9 cellular contexts compared by ENCODE assay signal in genomic region chr3:72155391-72156064, GRCh38.
DNase-seq lines count a peak whose midpoint lies in the region; ATAC-seq and TF ChIP-seq lines count a peak whose summit lies in the region.
"Had no signal": no experiment of that assay in that cellular context is flagged by ENCODE, and none has a peak within 500 bp of the region (broad histone marks: within the 10 kb centered on the region; RNA-seq: fewer than 3 reads in every experiment).

No MANE protein-coding gene starts in this region.

- peak overlapping the region in 6 of 12 donors; percentile 3 to 68 (median 10) for H3K27ac ChIP-seq in heart left ventricle

- intact Hi-C loops in heart left ventricle (cut with DNase I): loop anchor here in 1 of 10 donors (10.0 kb wide), 1 partner anchor 289 kb away; the partner anchor contains the start of gene RYBP
- intact Hi-C loops in sciatic nerve (cut with DNase I): no loop called here

- no peaks in the 10 kb centered on the region for H3K4me1 Mint-ChIP-seq in activated naive CD4-positive, alpha-beta T cell treated with anti-CD3 and anti-CD28 coated beads, Interleukin-2, amount 10 ng/mL, durations not matched to agents 7 days and 5 days

- CTCF ChIA-PET in activated naive CD4-positive, alpha-beta T cell treated with anti-CD3 and anti-CD28 coated beads, Interleukin-2, amount 10 ng/mL, durations not matched to agents 7 days and 5 days (lab: Charles Lee): no interaction called here

- H3K27ac Mint-ChIP-seq in activated naive CD4-positive, alpha-beta T cell treated with anti-CD3 and anti-CD28 coated beads, Interleukin-2, amount 10 ng/mL, durations not matched to agents 7 days and 5 days: no peak overlapping the region

- no peak for TF ChIP-seq POLR2A in heart left ventricle (IDR thresholded peaks at IDR 0.05)

- no peak for TF ChIP-seq CTCF in heart left ventricle (IDR thresholded peaks at IDR 0.05)

- H3K4me3 ChIP-seq in heart left ventricle: no peak overlapping the region

- DNase-seq in EL (peak; percentile 96), UCSD-AML1 (lab: John Stamatoyannopoulos, UW; ENCODE audit: unreplicated experiment) (peak; percentile 27), heart left ventricle (peak in 3 of 5 donors; percentile 36 to 72 (median 72)), sciatic nerve (ENCODE audit: low spot score) (no peak), DMS153 (lab: John Stamatoyannopoulos, UW) (no peak)
- DNase-seq in activated naive CD4-positive, alpha-beta T cell treated with anti-CD3 and anti-CD28 coated beads, Interleukin-2, amount 10 ng/mL, durations not matched to agents 7 days and 5 days: no peak
- DNase-seq in stimulated activated CD4-positive, alpha-beta T cell treated with anti-CD3 and anti-CD28 coated beads, Interleukin-4, amount 100 ng/mL, for 24 hours: no peak
- DNase-seq: NCI-H187 treated with DMSO at 0.1 percent for 48 hours had no signal

- ATAC-seq in heart left ventricle (peak; percentile 16 to 91 (median 78)), sciatic nerve (peak; percentile 80), HG02798 (IDR thresholded peaks at IDR 0.05; ENCODE audit: poor library complexity, unreplicated experiment) (no peak)

- H3K4me3 Mint-ChIP-seq in activated naive CD4-positive, alpha-beta T cell treated with anti-CD3 and anti-CD28 coated beads, Interleukin-2, amount 10 ng/mL, durations not matched to agents 7 days and 5 days: no peak overlapping the region

- 56 to 66% (median 56%) methylated on average over 12 of the region's 12 CpGs for WGBS in heart left ventricle, 4 donors

- peaks cover 0 to 29% (median 13%) of the 10 kb centered on the region in 12 donors for H3K4me1 ChIP-seq in heart left ventricle

- no peaks in the 10 kb centered on the region for H3K36me3 Mint-ChIP-seq in activated naive CD4-positive, alpha-beta T cell treated with anti-CD3 and anti-CD28 coated beads, Interleukin-2, amount 10 ng/mL, durations not matched to agents 7 days and 5 days

- peaks cover 1% of the 10 kb centered on the region for H3K9me3 Mint-ChIP-seq in activated naive CD4-positive, alpha-beta T cell treated with anti-CD3 and anti-CD28 coated beads, Interleukin-2, amount 10 ng/mL, durations not matched to agents 7 days and 5 days

- no peaks in the 10 kb centered on the region for H3K36me3 ChIP-seq in heart left ventricle

- H3K9me3 ChIP-seq in heart left ventricle: peaks cover 0 to 6% (median 0%) of the 10 kb centered on the region in 12 donors

- no peaks in the 10 kb centered on the region for H3K27me3 ChIP-seq in heart left ventricle

- peaks cover 9% of the 10 kb centered on the region for H3K27me3 Mint-ChIP-seq in activated naive CD4-positive, alpha-beta T cell treated with anti-CD3 and anti-CD28 coated beads, Interleukin-2, amount 10 ng/mL, durations not matched to agents 7 days and 5 days

Comparison
In these comparisons a context has a peak if more than half of its experiments do, and no peak if none do; other contexts are left out.
1. DNase-seq: peak in EL (single experiment), UCSD-AML1 (single experiment) and heart left ventricle (3 of 5); none in sciatic nerve (single experiment), activated naive CD4-positive, alpha-beta T cell treated with anti-CD3 and anti-CD28 coated beads, Interleukin-2, amount 10 ng/mL, durations not matched to agents 7 days and 5 days (single experiment), DMS153 (single experiment) and stimulated activated CD4-positive, alpha-beta T cell treated with anti-CD3 and anti-CD28 coated beads, Interleukin-4, amount 100 ng/mL, for 24 hours (single experiment).